ENCODE assay signal across 19 cellular contexts in genomic region chrX:12330841-12331240, GRCh38.
DNase-seq lines count a peak whose midpoint lies in the region; TF ChIP-seq lines count a peak whose summit lies in the region.
"Had no signal": no experiment of that assay in that cellular context is flagged by ENCODE, and none has a peak within 500 bp of the region (broad histone marks: within the 10 kb centered on the region; RNA-seq: fewer than 3 reads in every experiment).

No MANE protein-coding gene starts in this region.

- peak; percentile 19 for DNase-seq in A172 (ENCODE audit: low spot score)
- peak; percentile 68 for DNase-seq in EH (ENCODE audit: low read depth)
- peak; percentile 27 for DNase-seq in HFFc6
- peak; percentile 34 for DNase-seq in myocyte (ENCODE audit: low read depth)
- no peak for DNase-seq in tibial nerve (ENCODE audit: low spot score in 2 of 2)
- DNase-seq in SJCRH30, result no peak
- no peak for DNase-seq in MM.1S
- DNase-seq: 8988T; ACHN; BE2C; CD8-positive, alpha-beta T cell; COR-L47; DND-41; GM23248; H7; IMR-90; KBM-7 had no signal

- H3K27me3 ChIP-seq in tibial nerve (no peaks in the 10 kb centered on the region), SJCRH30 (no peaks in the 10 kb centered on the region), MM.1S (replicated peaks; ENCODE audit: insufficient read depth, low read length) (no peaks in the 10 kb centered on the region)
- H3K27me3 ChIP-seq: BE2C had no signal

- TF ChIP-seq CTCF in HFFc6 (IDR thresholded peaks at IDR 0.05), result no peak
- TF ChIP-seq CTCF in tibial nerve (IDR thresholded peaks at IDR 0.05), result no peak
- no peak for TF ChIP-seq CTCF in MM.1S (IDR thresholded peaks at IDR 0.05; ENCODE audit: low read length)

- no peaks in the 10 kb centered on the region for H3K27me3 Mint-ChIP-seq in HFFc6 (ENCODE audit: insufficient read depth)

- H3K9ac ChIP-seq in MM.1S (ENCODE audit: low read length), result no peak overlapping the region
- H3K9ac ChIP-seq: GM23248 had no signal

- TF ChIP-seq EP300 in tibial nerve (IDR thresholded peaks at IDR 0.05), result no peak

- H3K4me3 Mint-ChIP-seq in HFFc6, result no peak overlapping the region; the same call in 1 of the 2 replicates
- H3K4me3 Mint-ChIP-seq: CD14-positive monocyte; CD8-positive, alpha-beta T cell had no signal

- no peak overlapping the region for H3K27ac Mint-ChIP-seq in HFFc6
- H3K27ac Mint-ChIP-seq: CD14-positive monocyte; CD8-positive, alpha-beta T cell had no signal

- H3K4me1 ChIP-seq in tibial nerve (no peaks in the 10 kb centered on the region), SJCRH30 (no peaks in the 10 kb centered on the region), MM.1S (ENCODE audit: low read length) (no peaks in the 10 kb centered on the region)
- H3K4me1 ChIP-seq: BE2C had no signal

- H3K9me3 ChIP-seq in tibial nerve, result no peaks in the 10 kb centered on the region
- no peaks in the 10 kb centered on the region for H3K9me3 ChIP-seq in SJCRH30 (replicated peaks)
- no peaks in the 10 kb centered on the region for H3K9me3 ChIP-seq in MM.1S (replicated peaks; ENCODE audit: insufficient read depth, low read length)
- H3K9me3 ChIP-seq: BE2C had no signal

- no peaks in the 10 kb centered on the region for H3K36me3 ChIP-seq in tibial nerve
- H3K36me3 ChIP-seq in SJCRH30, result no peaks in the 10 kb centered on the region
- H3K36me3 ChIP-seq in MM.1S (replicated peaks; ENCODE audit: insufficient read depth, low read length), result no peaks in the 10 kb centered on the region
- H3K36me3 ChIP-seq: BE2C had no signal

- no peaks in the 10 kb centered on the region for H3F3A ChIP-seq in MM.1S (ENCODE audit: insufficient read depth, low read length)

- H3K4me3 ChIP-seq in tibial nerve, result no peak overlapping the region
- no peak overlapping the region for H3K4me3 ChIP-seq in SJCRH30
- no peak overlapping the region for H3K4me3 ChIP-seq in MM.1S (ENCODE audit: low read length)
- H3K4me3 ChIP-seq: GM12878, GM23248 had no signal

- no peak overlapping the region for H2AFZ ChIP-seq in MM.1S (ENCODE audit: low read length)
- H2AFZ ChIP-seq: GM23248 had no signal

- H3K9me3 Mint-ChIP-seq in HFFc6, result no peaks in the 10 kb centered on the region
- H3K9me3 Mint-ChIP-seq: CD14-positive monocyte; CD8-positive, alpha-beta T cell had no signal

- TF ChIP-seq POLR2A in tibial nerve (IDR thresholded peaks at IDR 0.05), result no peak

- WGBS in tibial nerve, 2 donors, result 65 to 67% methylated on average over 3 of the region's 3 CpGs

- H3K27ac ChIP-seq in tibial nerve (no peak overlapping the region), SJCRH30 (no peak overlapping the region), MM.1S (ENCODE audit: low read length) (no peak overlapping the region)
- H3K27ac ChIP-seq: GM23248 had no signal

- H3K79me2 ChIP-seq in MM.1S (ENCODE audit: low read length), result no peaks in the 10 kb centered on the region

- H3K36me3 Mint-ChIP-seq in HFFc6 (ENCODE audit: low read depth), result peaks cover 4% of the 10 kb centered on the region; the same call in 1 of the 2 replicates
- H3K36me3 Mint-ChIP-seq: CD14-positive monocyte; CD8-positive, alpha-beta T cell had no signal

- no peak overlapping the region for H3K4me2 ChIP-seq in MM.1S (ENCODE audit: low read depth, low read length)

- H3K9me2 ChIP-seq in MM.1S (replicated peaks; ENCODE audit: insufficient read depth, low read length), result no peaks in the 10 kb centered on the region

- H3K4me1 Mint-ChIP-seq in HFFc6 (ENCODE audit: low read depth), result peaks cover 48% of the 10 kb centered on the region
- H3K4me1 Mint-ChIP-seq: CD14-positive monocyte had no signal

- H4K20me1 ChIP-seq in MM.1S (ENCODE audit: insufficient read depth, low read length), result no peaks in the 10 kb centered on the region

Comparison
In these comparisons a context has a peak if more than half of its experiments do, and no peak if none do; other contexts are left out.
1. DNase-seq: peak in A172 (single experiment), EH (single experiment), HFFc6 (single experiment) and myocyte (single experiment); none in tibial nerve (0 of 2), SJCRH30 (0 of 2) and MM.1S (single experiment).